ENCODE assay signal across 6 cellular contexts in genomic region chr2:2777876-2778275, GRCh38.
"Had no signal": no experiment of that assay in that cellular context is flagged by ENCODE, and none has a peak within 500 bp of the region (broad histone marks: within the 10 kb centered on the region; RNA-seq: fewer than 3 reads in every experiment).

No MANE protein-coding gene starts in this region.

- H3K27ac ChIP-seq: GM23248, HL-60 had no signal

- H2AFZ ChIP-seq: GM23248 had no signal

- H3K4me3 ChIP-seq: GM23248 had no signal

- DNase-seq: GM23248, GOT3, H9, HCEC 1CT, KBM-7 had no signal
